18 cellular contexts compared by ENCODE assay signal in genomic region chr9:89805726-89806125, GRCh38.
"Had no signal": no experiment of that assay in that cellular context is flagged by ENCODE, and none has a peak within 500 bp of the region (broad histone marks: within the 10 kb centered on the region; RNA-seq: fewer than 3 reads in every experiment).

No MANE protein-coding gene starts in this region.

- H3K4me3 Mint-ChIP-seq: activated CD4-positive, alpha-beta T cell treated with anti-CD3 and anti-CD28 coated beads, Interleukin-2, amount 10 ng/mL, durations not matched to agents 24 days and 14 days; activated CD8-positive, alpha-beta T cell treated with anti-CD3 and anti-CD28 coated beads for 36 hours; activated naive CD4-positive, alpha-beta T cell treated with anti-CD3 and anti-CD28 coated beads, Interleukin-2, amount 10 ng/mL, durations not matched to agents 7 days and 5 days; activated naive CD8-positive, alpha-beta T cell treated with anti-CD3 and anti-CD28 coated beads, Interleukin-2, amount 50 U/mL, for 24 hours; activated T-cell treated with anti-CD3 and anti-CD28 coated beads, Interleukin-2, amount 50 U/mL, for 4 hours; dendritic cell treated with granulocyte-macrophage colony-stimulating factor and Interleukin-4, amounts not matched to agents 40 ng/mL and 50 ng/mL, for 4 days; naive B cell; stimulated activated naive CD8-positive, alpha-beta T cell treated with anti-CD3 and anti-CD28 coated beads, Interleukin-15, Interleukin-2, amounts not matched to agents 100 ng/mL and 50 ng/mL, for 24 hours had no signal

- H3K27me3 ChIP-seq: pancreas, tibial nerve had no signal

- H3K27ac ChIP-seq: epithelial cell of prostate, neutrophil, pancreas, tibial nerve had no signal

- H3K36me3 Mint-ChIP-seq: activated naive CD4-positive, alpha-beta T cell treated with anti-CD3 and anti-CD28 coated beads, Interleukin-2, amount 10 ng/mL, durations not matched to agents 7 days and 5 days; naive B cell had no signal

- H3K4me1 ChIP-seq: pancreas had no signal

- H3K9me3 Mint-ChIP-seq: activated CD4-positive, alpha-beta T cell treated with anti-CD3 and anti-CD28 coated beads, Interleukin-2, amount 10 ng/mL, durations not matched to agents 24 days and 14 days; activated CD8-positive, alpha-beta T cell treated with anti-CD3 and anti-CD28 coated beads for 36 hours; activated naive CD4-positive, alpha-beta T cell treated with anti-CD3 and anti-CD28 coated beads, Interleukin-2, amount 10 ng/mL, durations not matched to agents 7 days and 5 days; activated naive CD8-positive, alpha-beta T cell treated with anti-CD3 and anti-CD28 coated beads, Interleukin-2, amount 50 U/mL, for 24 hours; activated T-cell treated with anti-CD3 and anti-CD28 coated beads, Interleukin-2, amount 50 U/mL, for 4 hours; dendritic cell treated with granulocyte-macrophage colony-stimulating factor and Interleukin-4, amounts not matched to agents 40 ng/mL and 50 ng/mL, for 4 days; naive B cell; stimulated activated naive CD8-positive, alpha-beta T cell treated with anti-CD3 and anti-CD28 coated beads, Interleukin-15, Interleukin-2, amounts not matched to agents 100 ng/mL and 50 ng/mL, for 24 hours had no signal

- H3K4me3 ChIP-seq: pancreas, tibial nerve had no signal

- H3K4me1 Mint-ChIP-seq: activated naive CD4-positive, alpha-beta T cell treated with anti-CD3 and anti-CD28 coated beads, Interleukin-2, amount 10 ng/mL, durations not matched to agents 7 days and 5 days had no signal

- H3K36me3 ChIP-seq: neutrophil, pancreas, tibial nerve had no signal

- H3K27ac Mint-ChIP-seq: activated CD4-positive, alpha-beta T cell treated with anti-CD3 and anti-CD28 coated beads, Interleukin-2, amount 10 ng/mL, durations not matched to agents 24 days and 14 days; activated CD8-positive, alpha-beta T cell treated with anti-CD3 and anti-CD28 coated beads for 36 hours; activated naive CD4-positive, alpha-beta T cell treated with anti-CD3 and anti-CD28 coated beads, Interleukin-2, amount 10 ng/mL, durations not matched to agents 7 days and 5 days; activated naive CD8-positive, alpha-beta T cell treated with anti-CD3 and anti-CD28 coated beads, Interleukin-2, amount 50 U/mL, for 24 hours; dendritic cell treated with granulocyte-macrophage colony-stimulating factor and Interleukin-4, amounts not matched to agents 40 ng/mL and 50 ng/mL, for 4 days; stimulated activated naive CD8-positive, alpha-beta T cell treated with anti-CD3 and anti-CD28 coated beads, Interleukin-15, Interleukin-2, amounts not matched to agents 100 ng/mL and 50 ng/mL, for 24 hours had no signal

- DNase-seq: activated CD4-positive, alpha-beta T cell treated with anti-CD3 and anti-CD28 coated beads, Interleukin-2, amount 10 ng/mL, durations not matched to agents 24 days and 14 days; activated CD4-positive, CD25-positive, alpha-beta regulatory T cell; activated CD8-positive, alpha-beta T cell treated with anti-CD3 and anti-CD28 coated beads for 36 hours; activated naive CD4-positive, alpha-beta T cell treated with anti-CD3 and anti-CD28 coated beads, Interleukin-2, amount 10 ng/mL, durations not matched to agents 7 days and 5 days; activated naive CD8-positive, alpha-beta T cell treated with anti-CD3 and anti-CD28 coated beads, Interleukin-2, amount 50 U/mL, for 24 hours; activated T-cell treated with anti-CD3 and anti-CD28 coated beads, Interleukin-2, amount 50 U/mL, for 4 hours; aorta; effector memory CD4-positive, alpha-beta T cell; foreskin melanocyte; mammary epithelial cell; naive B cell; pancreas; T1000 had no signal

- H3K9me3 ChIP-seq: neutrophil, pancreas, tibial nerve had no signal
